ENCODE assay signal across 25 cellular contexts in the genomic region with DNA sequence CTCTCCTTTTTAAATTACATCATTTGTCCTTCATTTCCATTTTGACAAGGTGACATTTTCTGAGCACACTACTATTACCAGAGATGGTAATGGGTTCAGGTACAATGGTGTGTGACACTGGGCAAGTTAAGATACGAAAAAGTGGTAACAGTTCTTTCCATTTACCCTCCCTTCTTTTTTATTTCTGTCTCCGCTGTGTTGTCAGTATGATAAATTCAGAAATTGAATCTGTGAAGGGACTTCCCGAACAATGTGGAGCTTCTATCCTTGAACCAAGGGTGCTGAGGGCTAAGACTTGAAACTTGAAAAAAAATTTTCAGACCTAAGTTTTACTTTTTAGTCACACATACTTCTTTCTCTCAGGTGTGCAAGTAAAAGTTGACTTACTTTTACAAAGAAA.
"Had no signal": no experiment of that assay in that cellular context is flagged by ENCODE, and none has a peak within 500 bp of the region (broad histone marks: within the 10 kb centered on the region; RNA-seq: fewer than 3 reads in every experiment).

No MANE protein-coding gene starts in this region.

- H3K27me3 ChIP-seq: brain microvascular endothelial cell, dorsolateral prefrontal cortex, neural progenitor cell, right atrium auricular region, suprapubic skin, tibial nerve had no signal

- H3K9me3 ChIP-seq: left ventricle myocardium inferior, right atrium auricular region, suprapubic skin, tibial nerve had no signal

- H3K27ac ChIP-seq: brain microvascular endothelial cell, coronary artery, dorsolateral prefrontal cortex, left ventricle myocardium inferior, neural progenitor cell, parathyroid adenoma, right atrium auricular region, suprapubic skin, tibial nerve had no signal

- H3K4me2 ChIP-seq: neural progenitor cell, smooth muscle cell had no signal

- H3K27ac Mint-ChIP-seq: activated B cell treated with CpG ODN at 0.5 μM for 24 hours; natural killer cell; neural progenitor cell; stimulated activated memory B cell treated with anti-CD40 and anti-IgM and Interleukin-4, amounts not matched to agents 10 μg/mL and 1 μg/mL and 100 μg/mL, for 72 hours; T-helper 2 cell treated with Interferon-gamma antibody and Interleukin-4, amounts not matched to agents 5 μg/mL and 100 μg/mL, for 36 hours had no signal

- H3K4me3 Mint-ChIP-seq: activated B cell treated with CpG ODN at 0.5 μM for 24 hours; activated T-cell treated with anti-CD3 and anti-CD28 coated beads, Interleukin-2, amount 50 U/mL, for 4 hours; natural killer cell; neural progenitor cell; stimulated activated memory B cell treated with anti-CD40 and anti-IgM and Interleukin-4, amounts not matched to agents 10 μg/mL and 1 μg/mL and 100 μg/mL, for 72 hours; T-helper 2 cell treated with Interferon-gamma antibody and Interleukin-4, amounts not matched to agents 5 μg/mL and 100 μg/mL, for 36 hours had no signal

- H3K27me3 Mint-ChIP-seq: activated B cell treated with CpG ODN at 0.5 μM for 24 hours; stimulated activated memory B cell treated with anti-CD40 and anti-IgM and Interleukin-4, amounts not matched to agents 10 μg/mL and 1 μg/mL and 100 μg/mL, for 72 hours had no signal

- H3K4me1 ChIP-seq: left ventricle myocardium inferior, neural progenitor cell, parathyroid adenoma had no signal

- H3K9me3 Mint-ChIP-seq: activated B cell treated with CpG ODN at 0.5 μM for 24 hours; activated T-cell treated with anti-CD3 and anti-CD28 coated beads, Interleukin-2, amount 50 U/mL, for 4 hours; natural killer cell; neural progenitor cell; stimulated activated memory B cell treated with anti-CD40 and anti-IgM and Interleukin-4, amounts not matched to agents 10 μg/mL and 1 μg/mL and 100 μg/mL, for 72 hours; T-helper 2 cell treated with Interferon-gamma antibody and Interleukin-4, amounts not matched to agents 5 μg/mL and 100 μg/mL, for 36 hours had no signal

- DNase-seq: activated B cell treated with CpG ODN at 0.5 μM for 24 hours; activated naive CD4-positive, alpha-beta T cell; activated T-cell treated with anti-CD3 and anti-CD28 coated beads, Interleukin-2, amount 50 U/mL, for 4 hours; amniotic stem cell; brain microvascular endothelial cell; dorsolateral prefrontal cortex; effector memory CD4-positive, alpha-beta T cell; left ventricle myocardium inferior; mesendoderm; natural killer cell; occipital lobe; stimulated activated CD4-positive, alpha-beta T cell treated with anti-CD3 and anti-CD28 coated beads, Interleukin-1b, Interleukin-23, amount 100 ng/mL, for 48 hours; stimulated activated CD4-positive, alpha-beta T cell treated with anti-CD3 and anti-CD28 coated beads, Interleukin-4, amount 100 ng/mL, for 4 hours; stimulated activated CD8-positive, alpha-beta memory T cell treated with anti-CD3 and anti-CD28 coated beads, Interleukin-4, amount 100 ng/mL, for 48 hours; T-helper 1 cell had no signal

- H3K9ac ChIP-seq: neural progenitor cell, parathyroid adenoma had no signal

- H2AFZ ChIP-seq: neural progenitor cell, parathyroid adenoma had no signal

- H3K36me3 ChIP-seq: brain microvascular endothelial cell, left ventricle myocardium inferior, neural progenitor cell, right atrium auricular region, suprapubic skin, tibial nerve had no signal

- H3K36me3 Mint-ChIP-seq: natural killer cell, neural progenitor cell had no signal

- H3K4me3 ChIP-seq: coronary artery, dorsolateral prefrontal cortex, left ventricle myocardium inferior, lung, neural progenitor cell, right atrium auricular region, smooth muscle cell, suprapubic skin, tibial nerve had no signal
